ENCODE assay signal across 12 cellular contexts in the genomic region with DNA sequence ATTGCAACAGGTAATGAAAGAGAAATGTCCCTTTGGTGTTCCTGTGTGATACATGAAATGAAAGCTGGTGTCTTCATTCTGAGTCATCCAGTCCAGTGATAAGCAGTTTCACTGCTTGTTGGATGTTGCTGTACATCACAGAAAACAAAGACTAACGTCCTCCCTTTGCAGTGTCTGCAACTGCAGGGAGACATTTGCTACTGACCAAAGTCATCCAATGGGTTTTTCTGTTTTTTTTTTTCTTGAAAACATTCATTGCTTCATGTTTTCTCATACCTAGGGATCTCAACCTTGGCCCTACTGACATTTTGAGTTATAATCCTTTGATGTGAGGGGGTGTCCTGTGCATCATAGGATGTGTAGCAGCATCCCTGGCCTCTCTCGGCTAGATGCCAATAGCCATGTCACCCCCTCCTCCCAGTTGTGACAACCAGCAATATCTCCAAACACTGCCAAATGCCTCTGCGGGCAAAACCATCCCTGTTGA.
DNase-seq lines count a peak whose midpoint lies in the region; ATAC-seq, FAIRE-seq and TF ChIP-seq lines count a peak whose summit lies in the region.
"Had no signal": no experiment of that assay in that cellular context is flagged by ENCODE, and none has a peak within 500 bp of the region (broad histone marks: within the 10 kb centered on the region; RNA-seq: fewer than 3 reads in every experiment).

No MANE protein-coding gene starts in this region.

- H3K4me3 ChIP-seq in Caco-2 (ENCODE audit: low read depth, low read length) (no peak overlapping the region), PC-3 (ENCODE audit: low read length) (no peak overlapping the region), heart right ventricle (no peak overlapping the region)

- BruUV-seq in Caco-2 (replicated peaks; lab: Mats Ljungman, UMichigan) (no TSS peak), PC-3 (replicated peaks; lab: Mats Ljungman, UMichigan) (no TSS peak)

- FAIRE-seq in GM19239 (lab: Jason Lieb, UNC) = peak; percentile 87

- POLR2A ChIA-PET in Caco-2 (lab: Charles Lee) = no interaction called here
- POLR2A ChIA-PET in PC-3 (lab: Charles Lee; ENCODE audit: unreplicated experiment) = no interaction called here

- H3K9me3 ChIP-seq in Caco-2 (no peaks in the 10 kb centered on the region), PC-3 (ENCODE audit: low read length) (no peaks in the 10 kb centered on the region), heart right ventricle (no peaks in the 10 kb centered on the region)

- peaks cover 47% of the 10 kb centered on the region for H3K4me1 Mint-ChIP-seq in Caco-2 (ENCODE audit: low read depth, unreplicated experiment)

- no peaks in the 10 kb centered on the region for H3F3A ChIP-seq in PC-3 (ENCODE audit: low read length, unreplicated experiment)

- H3K4me3 Mint-ChIP-seq in Caco-2 (ENCODE audit: unreplicated experiment) = no peak overlapping the region
- H3K4me3 Mint-ChIP-seq: natural killer cell treated with Interleukin-12 subunit alpha and Interleukin-12 subunit beta and Interleukin-15 and Interleukin-18, amount 100 ng/mL, for 72 hours had no signal

- intact Hi-C loops in Caco-2 (cut with micrococcal nuclease; ENCODE audit: unreplicated experiment) (loop anchor here (5.0 kb wide), 1 partner anchor 139 kb away; no protein-coding TSS in a partner anchor), PC-3 (cut with micrococcal nuclease) (no loop called here), heart right ventricle (cut with DNase I) (no loop called here)

- ATAC-seq in HG02938 (IDR thresholded peaks at IDR 0.05; ENCODE audit: unreplicated experiment) = peak; percentile 99
- 0 out of 2 replicates have a peak, but pooled peaks have one; percentile 7 for ATAC-seq in PC-3
- ATAC-seq in heart right ventricle = no peak

- H3K27ac Mint-ChIP-seq in Caco-2 (ENCODE audit: unreplicated experiment) = peak overlapping the region; percentile 86
- H3K27ac Mint-ChIP-seq: natural killer cell treated with Interleukin-12 subunit alpha and Interleukin-12 subunit beta and Interleukin-15 and Interleukin-18, amount 100 ng/mL, for 72 hours had no signal

- H3K27ac ChIP-seq in PC-3 (ENCODE audit: low read length) (no peak overlapping the region), heart right ventricle (no peak overlapping the region)

- H3K36me3 Mint-ChIP-seq in Caco-2 (ENCODE audit: insufficient read depth, unreplicated experiment) = peaks cover 11% of the 10 kb centered on the region
- H3K36me3 Mint-ChIP-seq: natural killer cell treated with Interleukin-12 subunit alpha and Interleukin-12 subunit beta and Interleukin-15 and Interleukin-18, amount 100 ng/mL, for 72 hours had no signal

- no peaks in the 10 kb centered on the region for H4K20me1 ChIP-seq in PC-3 (ENCODE audit: low read length)

- H2AFZ ChIP-seq in PC-3 (ENCODE audit: low read length) = no peak overlapping the region

- H3K36me3 ChIP-seq in Caco-2 (ENCODE audit: control insufficient read depth, insufficient read depth, low read length) (0 out of 2 replicates have a peak, but pooled peaks cover 1% of the 10 kb centered on the region), PC-3 (ENCODE audit: low read depth, low read length) (no peaks in the 10 kb centered on the region), heart right ventricle (peaks cover 0 to 3% (median 0%) of the 10 kb centered on the region in 9 donors)

- H3K27me3 Mint-ChIP-seq in Caco-2 (ENCODE audit: insufficient read depth, unreplicated experiment) = no peaks in the 10 kb centered on the region
- H3K27me3 Mint-ChIP-seq: natural killer cell treated with Interleukin-12 subunit alpha and Interleukin-12 subunit beta and Interleukin-15 and Interleukin-18, amount 100 ng/mL, for 72 hours had no signal

- H3K4me2 ChIP-seq in PC-3 (ENCODE audit: low read length) = no peak overlapping the region

- H3K4me1 ChIP-seq in Caco-2 (peaks cover 50% of the 10 kb centered on the region), PC-3 (ENCODE audit: insufficient read depth, low read length) (peaks cover 26% of the 10 kb centered on the region), heart right ventricle (peaks cover 8 to 44% (median 19%) of the 10 kb centered on the region in 9 donors)

- 70 to 78% methylated on average over 3 of the region's 3 CpGs for WGBS in heart right ventricle, 2 donors

- H3K9me2 ChIP-seq in PC-3 (replicated peaks; ENCODE audit: low read length) = no peaks in the 10 kb centered on the region

- TF ChIP-seq CTCF in Caco-2 (IDR thresholded peaks at IDR 0.05; ENCODE audit: insufficient read depth in 1 of 2, low read depth in 1 of 2, low read length in 1 of 2, severe bottlenecking in 1 of 2, unreplicated experiment in 1 of 2) = no peak
- no peak for TF ChIP-seq CTCF in PC-3 (conservative IDR thresholded peaks at IDR 0.05; ENCODE audit: low read depth, low read length)
- TF ChIP-seq CTCF in heart right ventricle (IDR thresholded peaks at IDR 0.05) = no peak

- DNase-seq in Caco-2 (no peak), GM19239 (ENCODE audit: insufficient read length, low spot score) (peak; percentile 42), PC-3 (peak; percentile 48), NCI-H1436 (lab: John Stamatoyannopoulos, UW) (no peak), heart right ventricle (no peak), T-helper 9 cell (no peak)
- no peak for DNase-seq in stimulated activated CD4-positive, alpha-beta T cell treated with anti-CD3 and anti-CD28 coated beads, Interleukin-1b, Interleukin-23, amount 100 ng/mL, for 48 hours
- DNase-seq: C1 segment of cervical spinal cord, foreskin fibroblast, SHP77 treated with DMSO at 0.1 percent for 48 hours had no signal

- CTCF ChIA-PET in Caco-2 (lab: Charles Lee) = no interaction called here
- CTCF ChIA-PET in PC-3 (lab: Charles Lee) = no interaction called here

- H3K9me3 Mint-ChIP-seq in Caco-2 (ENCODE audit: unreplicated experiment) = no peaks in the 10 kb centered on the region
- H3K9me3 Mint-ChIP-seq: natural killer cell treated with Interleukin-12 subunit alpha and Interleukin-12 subunit beta and Interleukin-15 and Interleukin-18, amount 100 ng/mL, for 72 hours had no signal

- H3K79me2 ChIP-seq in PC-3 (ENCODE audit: low read length) = no peaks in the 10 kb centered on the region

- no peak overlapping the region for H3K9ac ChIP-seq in PC-3 (ENCODE audit: low read length)

- H3K27me3 ChIP-seq in Caco-2 (replicated peaks; ENCODE audit: control insufficient read depth, insufficient read depth, low read length) (no peaks in the 10 kb centered on the region), PC-3 (ENCODE audit: low read length) (no peaks in the 10 kb centered on the region), heart right ventricle (no peaks in the 10 kb centered on the region)

Comparison
In these comparisons a context has a peak if more than half of its experiments do, and no peak if none do; other contexts are left out.
1. DNase-seq: peak in GM19239 (single experiment) and PC-3 (single experiment); none in Caco-2 (0 of 2), stimulated activated CD4-positive, alpha-beta T cell treated with anti-CD3 and anti-CD28 coated beads, Interleukin-1b, Interleukin-23, amount 100 ng/mL, for 48 hours (single experiment), NCI-H1436 (single experiment), heart right ventricle (0 of 2) and T-helper 9 cell (single experiment).
2. ATAC-seq: peak in HG02938 (single experiment) and PC-3 (single experiment); none in heart right ventricle (0 of 8).